In genomic region chr21:39388811-39389155, GRCh38 we compare ENCODE assay signal across 1 cellular context.
TF ChIP-seq lines count a peak whose summit lies in the region.

No MANE protein-coding gene starts in this region.

TF ChIP-seq in GM23338, 12 proteins besides CTCF, POLR2A, EP300 and RAD21 (continued from another document):
- TF ChIP-seq ZNF331 (CRISPR knock-in tag; IDR thresholded peaks at IDR 0.05; ENCODE audit: low read depth) (no peak), POLR2AphosphoS5 (IDR thresholded peaks at IDR 0.05; ENCODE audit: low read depth) (no peak), CREB1 (CRISPR knock-in tag; IDR thresholded peaks at IDR 0.05; ENCODE audit: low read depth) (no peak), ETS1 (IDR thresholded peaks at IDR 0.05) (no peak), EZH2 (IDR thresholded peaks at IDR 0.05; ENCODE audit: low read depth, unreplicated experiment) (no peak), ZNF462 (CRISPR knock-in tag; IDR thresholded peaks at IDR 0.05) (no peak), STAT1 (IDR thresholded peaks at IDR 0.05; ENCODE audit: unreplicated experiment) (no peak), NANOG (IDR thresholded peaks at IDR 0.05; ENCODE audit: borderline replicate concordance) (no peak)
